ENCODE assay signal across 24 cellular contexts in genomic region chr1:17621691-17622090, GRCh38.
"Had no signal": no experiment of that assay in that cellular context is flagged by ENCODE, and none has a peak within 500 bp of the region (broad histone marks: within the 10 kb centered on the region; RNA-seq: fewer than 3 reads in every experiment).

No MANE protein-coding gene starts in this region.

- H3K4me2 ChIP-seq: SK-N-SH had no signal

- DNase-seq: activated CD4-positive, alpha-beta memory T cell treated with anti-CD3 and anti-CD28 coated beads, Interleukin-2, amount 10 ng/mL, durations not matched to agents 7 days and 5 days; activated CD4-positive, alpha-beta T cell treated with anti-CD3 and anti-CD28 coated beads, Interleukin-2, amount 50 U/mL, for 1 hour; activated CD4-positive, CD25-positive, alpha-beta regulatory T cell; activated gamma-delta T cell treated with Interleukin-2 at 50 U/mL for 16 hours; activated naive CD4-positive, alpha-beta T cell treated with anti-CD3 and anti-CD28 coated beads, Interleukin-2, amount 10 ng/mL, durations not matched to agents 7 days and 5 days; activated naive CD8-positive, alpha-beta T cell treated with anti-CD3 and anti-CD28 coated beads for 36 hours; activated T-cell treated with anti-CD3 and anti-CD28 coated beads, Interleukin-2, amount 50 U/mL, for 72 hours; Kasumi-1; NCI-H1105 treated with DMSO at 0.1 percent for 48 hours; NCI-H2029 treated with DMSO at 0.1 percent for 48 hours; NCI-H345; NCI-H510A; NCI-H526 treated with DMSO at 0.1 percent for 48 hours; NCI-H82; NK-92 treated with Interleukin-12 subunit alpha and Interleukin-12 subunit beta, amount 100 ng/mL, for 24 hours; Peyer's patch; Right ventricle myocardium superior; SJCRH30; SK-N-SH; T-helper 1 cell had no signal

- H3K27me3 ChIP-seq: breast epithelium, Peyer's patch, SJCRH30 had no signal

- H3K9me3 ChIP-seq: breast epithelium, Peyer's patch, SJCRH30, SK-N-SH had no signal

- H3K4me1 ChIP-seq: breast epithelium had no signal

- H3K27ac ChIP-seq: breast epithelium, Peyer's patch, RWPE1, SJCRH30, VCaP had no signal

- H3K36me3 ChIP-seq: SJCRH30 had no signal

- ATAC-seq: activated T-cell treated with anti-CD3 and anti-CD28 coated beads, Interleukin-2, amount 50 U/mL, for 72 hours; K562 had no signal

- H3K9me2 ChIP-seq: SK-N-SH had no signal

- H3K4me3 ChIP-seq: breast epithelium, K562, Peyer's patch, SJCRH30 had no signal
